In genomic region chr15:60932051-60932915, GRCh38 we compare ENCODE assay signal across 9 cellular contexts.
DNase-seq lines count a peak whose midpoint lies in the region; TF ChIP-seq lines count a peak whose summit lies in the region.
"Had no signal": no experiment of that assay in that cellular context is flagged by ENCODE, and none has a peak within 500 bp of the region (broad histone marks: within the 10 kb centered on the region; RNA-seq: fewer than 3 reads in every experiment).

No MANE protein-coding gene starts in this region.

- CTCF ChIA-PET in PC-9 (lab: Charles Lee): interaction anchor here (0.5 to 1.9 kb wide), 9 partner anchors 9 to 902 kb away, joined by 3 to 10 read pairs (median 4); no protein-coding TSS in a partner anchor

- no peaks in the 10 kb centered on the region for H4K20me1 ChIP-seq in PC-9 (ENCODE audit: insufficient read depth)

- H3K27me3 ChIP-seq in PC-9 (ENCODE audit: insufficient read depth, low read depth): no peaks in the 10 kb centered on the region
- H3K27me3 ChIP-seq: heart left ventricle had no signal

- H3K4me1 ChIP-seq in PC-9 (replicated peaks; ENCODE audit: insufficient read depth): peaks cover 21% of the 10 kb centered on the region

- no peak for TF ChIP-seq POLR2A in lower leg skin (IDR thresholded peaks at IDR 0.05)

- H3K36me3 ChIP-seq in PC-9 (ENCODE audit: low read depth): no peaks in the 10 kb centered on the region
- H3K36me3 ChIP-seq: heart left ventricle had no signal

- peak; percentile 39 for TF ChIP-seq CTCF in C4-2B (conservative IDR thresholded peaks at IDR 0.05)
- TF ChIP-seq CTCF in PC-9 (conservative IDR thresholded peaks at IDR 0.05): peak; percentile 64
- no peak for TF ChIP-seq CTCF in lower leg skin (IDR thresholded peaks at IDR 0.05)

- intact Hi-C loops in PC-9 (cut with micrococcal nuclease; ENCODE audit: unreplicated experiment) (loop anchor here (1.0 to 5.0 kb wide), 7 partner anchors 14 to 1241 kb away; no protein-coding TSS in a partner anchor), lower leg skin (cut with DNase I; ENCODE audit: low total_unique reads) (loop anchor here (10.0 kb wide), 1 partner anchor 417 kb away; no protein-coding TSS in a partner anchor)

- H3K27ac ChIP-seq in C4-2B (no peak overlapping the region), PC-9 (peak overlapping the region; percentile 62)
- H3K27ac ChIP-seq: heart left ventricle had no signal

- H3K4me2 ChIP-seq in PC-9: peak overlapping the region; percentile 62

- DNase-seq in PC-9: peak; percentile 85 to 93
- DNase-seq in activated naive CD4-positive, alpha-beta T cell treated with anti-CD3 and anti-CD28 coated beads, Interleukin-2, amount 50 U/mL, for 16 hours: peak; percentile 56
- peak; percentile 72 to 92 for DNase-seq in lower leg skin (ENCODE audit: low spot score in 2 of 2)
- DNase-seq in stimulated activated naive CD4-positive, alpha-beta T cell (lab: John Stamatoyannopoulos, UW): peak in 4 of 6 experiments; percentile 1 to 7 (median 4)
- no peak for DNase-seq in DMS79 treated with DMSO at 0.1 percent for 48 hours (lab: John Stamatoyannopoulos, UW)
- no peak for DNase-seq in UCSD-AML1 (lab: John Stamatoyannopoulos, UW; ENCODE audit: unreplicated experiment)
- DNase-seq in RPMI8226: no peak
- DNase-seq: heart left ventricle had no signal

- no peaks in the 10 kb centered on the region for H3K79me2 ChIP-seq in PC-9 (ENCODE audit: low read depth)

- WGBS in lower leg skin, 2 donors: 34 to 46% methylated on average over 8 of the region's 8 CpGs

- H3K9me3 ChIP-seq in PC-9 (ENCODE audit: insufficient read depth, low read depth): no peaks in the 10 kb centered on the region
- H3K9me3 ChIP-seq: heart left ventricle had no signal

- H3K9me2 ChIP-seq in PC-9 (ENCODE audit: insufficient read depth): no peaks in the 10 kb centered on the region

- POLR2A ChIA-PET in PC-9 (lab: Charles Lee; ENCODE audit: unreplicated experiment): interaction anchor here (0.7 to 1.5 kb wide), 3 partner anchors 14 to 558 kb away, joined by 7 to 10 read pairs (median 8); no protein-coding TSS in a partner anchor

- H3F3A ChIP-seq in PC-9 (ENCODE audit: insufficient read depth, low read depth): peaks cover 13% of the 10 kb centered on the region; the same call in 1 of the 2 replicates

- H3K4me3 ChIP-seq in PC-9: no peak overlapping the region; the same call in 1 of the 2 replicates
- H3K4me3 ChIP-seq in lower leg skin (ENCODE audit: low read depth, poor library complexity, severe bottlenecking): no peak overlapping the region
- H3K4me3 ChIP-seq: heart left ventricle had no signal

- H2AFZ ChIP-seq in PC-9: no peak overlapping the region

- no TSS peak for BruUV-seq in PC-9 (replicated peaks; lab: Mats Ljungman, UMichigan)

Comparison
In these comparisons a context has a peak if more than half of its experiments do, and no peak if none do; other contexts are left out.
1. CTCF ChIP-seq: peak in C4-2B (single experiment) and PC-9 (single experiment); none in lower leg skin (0 of 3).
2. DNase-seq: peak in PC-9 (2 of 2), activated naive CD4-positive, alpha-beta T cell treated with anti-CD3 and anti-CD28 coated beads, Interleukin-2, amount 50 U/mL, for 16 hours (single experiment), lower leg skin (2 of 2) and stimulated activated naive CD4-positive, alpha-beta T cell (4 of 6); none in DMS79 treated with DMSO at 0.1 percent for 48 hours (single experiment), UCSD-AML1 (single experiment) and RPMI8226 (single experiment).